In the genomic region with DNA sequence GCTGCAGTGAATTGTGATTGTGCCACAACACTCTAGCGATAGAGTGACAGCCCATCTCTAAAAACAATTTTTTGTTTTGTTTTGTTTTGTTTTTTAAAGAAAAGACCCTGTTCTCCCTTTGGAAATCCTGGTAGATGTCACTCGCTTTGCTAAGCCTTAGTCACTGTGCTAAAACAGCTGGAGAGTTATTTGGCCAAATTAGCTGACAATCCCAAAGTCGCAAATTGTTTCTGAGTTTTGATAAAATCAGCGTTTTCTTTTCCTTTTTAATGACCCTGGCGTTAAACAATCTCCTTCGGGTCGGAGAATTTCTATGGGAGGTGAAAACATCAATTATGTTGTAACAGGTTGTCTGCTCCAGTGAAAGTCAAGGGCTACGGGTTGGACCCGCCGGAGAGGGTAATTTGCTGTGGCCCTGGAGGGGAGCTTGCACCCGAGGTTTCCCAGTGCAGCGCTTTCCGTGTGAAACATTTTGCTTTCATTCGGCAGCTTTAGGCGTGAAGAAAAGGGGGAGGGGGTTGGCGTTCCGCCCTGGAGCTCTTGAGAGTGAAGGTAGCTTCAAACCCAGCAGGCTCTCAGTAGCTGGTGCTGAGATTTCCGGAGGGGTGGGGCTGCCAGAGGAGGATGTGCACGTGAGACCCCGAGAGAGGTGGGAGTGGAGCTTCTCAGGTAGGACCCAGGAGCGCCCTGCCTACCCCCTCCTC, we compare ENCODE assay signal across 9 cellular contexts.
A peak's percentile ranks its signal among the peaks of the same experiment; 100 is the strongest.
DNase-seq lines count a peak whose midpoint lies in the region.
"Had no signal": no experiment of that assay in that cellular context is flagged by ENCODE, and none has a peak within 500 bp of the region (broad histone marks: within the 10 kb centered on the region; RNA-seq: fewer than 3 reads in every experiment).

No MANE protein-coding gene starts in this region.

- no peak overlapping the region for H3K27ac ChIP-seq in iPS DF 6.9 (ENCODE audit: low read length)
- H3K27ac ChIP-seq: 22Rv1 had no signal

- H3K4me3 ChIP-seq in iPS DF 6.9 (ENCODE audit: low read length) (peak overlapping the region; percentile 63; the same call in 1 of the 2 replicates), skeletal muscle cell (ENCODE audit: low read depth, low read length) (peak overlapping the region; percentile 48)

- no CpG with 5 or more reads among the region's 21 CpGs for WGBS in iPS DF 6.9 (ENCODE audit: insufficient coverage, insufficient read length)

- H3K9me3 ChIP-seq in iPS DF 6.9 (ENCODE audit: control insufficient read depth, insufficient read depth, low read length): no peaks in the 10 kb centered on the region

- H3K27me3 ChIP-seq in iPS DF 6.9 (ENCODE audit: control insufficient read depth, insufficient read depth, low read length): peaks cover 18% of the 10 kb centered on the region; the same call in 1 of the 2 replicates

- no peaks in the 10 kb centered on the region for H3K36me3 ChIP-seq in iPS DF 6.9 (ENCODE audit: control insufficient read depth, insufficient read depth, low read length)

- DNase-seq in DMS 273 (lab: John Stamatoyannopoulos, UW; ENCODE audit: unreplicated experiment) (peak; percentile 25), DMS 273 treated with DMSO at 0.1 percent for 48 hours (lab: John Stamatoyannopoulos, UW) (no peak), iPS DF 6.9 (ENCODE audit: low read depth, low spot score) (peak; percentile 57), skeletal muscle cell (ENCODE audit: low read depth) (no peak), dedifferentiated amniotic fluid mesenchymal stem cell (ENCODE audit: extremely low spot score) (no peak), 8988T (no peak)
- DNase-seq in activated T-cell treated with anti-CD3 and anti-CD28 coated beads, Interleukin-2, amount 50 U/mL, for 48 hours: peak; percentile 17 to 18
- no peak for DNase-seq in effector CD8-positive, alpha-beta T cell (lab: John Stamatoyannopoulos, UW)

- H3K4me1 ChIP-seq in iPS DF 6.9 (ENCODE audit: control insufficient read depth, insufficient read depth, low read length): no peaks in the 10 kb centered on the region

Comparison
In these comparisons a context has a peak if more than half of its experiments do, and no peak if none do; other contexts are left out.
1. DNase-seq: peak in DMS 273 (single experiment), activated T-cell treated with anti-CD3 and anti-CD28 coated beads, Interleukin-2, amount 50 U/mL, for 48 hours (2 of 2) and iPS DF 6.9 (single experiment); none in DMS 273 treated with DMSO at 0.1 percent for 48 hours (single experiment), skeletal muscle cell (single experiment), effector CD8-positive, alpha-beta T cell (single experiment), dedifferentiated amniotic fluid mesenchymal stem cell (single experiment) and 8988T (single experiment).